In genomic region chr1:222404710-222405109, GRCh38 we compare ENCODE assay signal across 1 cellular context.
TF ChIP-seq lines count a peak whose summit lies in the region.

No MANE protein-coding gene starts in this region.

TF ChIP-seq in GM23338, 12 proteins besides CTCF, POLR2A, EP300 and RAD21 (continued from another document):
- TF ChIP-seq, protein P1, sequence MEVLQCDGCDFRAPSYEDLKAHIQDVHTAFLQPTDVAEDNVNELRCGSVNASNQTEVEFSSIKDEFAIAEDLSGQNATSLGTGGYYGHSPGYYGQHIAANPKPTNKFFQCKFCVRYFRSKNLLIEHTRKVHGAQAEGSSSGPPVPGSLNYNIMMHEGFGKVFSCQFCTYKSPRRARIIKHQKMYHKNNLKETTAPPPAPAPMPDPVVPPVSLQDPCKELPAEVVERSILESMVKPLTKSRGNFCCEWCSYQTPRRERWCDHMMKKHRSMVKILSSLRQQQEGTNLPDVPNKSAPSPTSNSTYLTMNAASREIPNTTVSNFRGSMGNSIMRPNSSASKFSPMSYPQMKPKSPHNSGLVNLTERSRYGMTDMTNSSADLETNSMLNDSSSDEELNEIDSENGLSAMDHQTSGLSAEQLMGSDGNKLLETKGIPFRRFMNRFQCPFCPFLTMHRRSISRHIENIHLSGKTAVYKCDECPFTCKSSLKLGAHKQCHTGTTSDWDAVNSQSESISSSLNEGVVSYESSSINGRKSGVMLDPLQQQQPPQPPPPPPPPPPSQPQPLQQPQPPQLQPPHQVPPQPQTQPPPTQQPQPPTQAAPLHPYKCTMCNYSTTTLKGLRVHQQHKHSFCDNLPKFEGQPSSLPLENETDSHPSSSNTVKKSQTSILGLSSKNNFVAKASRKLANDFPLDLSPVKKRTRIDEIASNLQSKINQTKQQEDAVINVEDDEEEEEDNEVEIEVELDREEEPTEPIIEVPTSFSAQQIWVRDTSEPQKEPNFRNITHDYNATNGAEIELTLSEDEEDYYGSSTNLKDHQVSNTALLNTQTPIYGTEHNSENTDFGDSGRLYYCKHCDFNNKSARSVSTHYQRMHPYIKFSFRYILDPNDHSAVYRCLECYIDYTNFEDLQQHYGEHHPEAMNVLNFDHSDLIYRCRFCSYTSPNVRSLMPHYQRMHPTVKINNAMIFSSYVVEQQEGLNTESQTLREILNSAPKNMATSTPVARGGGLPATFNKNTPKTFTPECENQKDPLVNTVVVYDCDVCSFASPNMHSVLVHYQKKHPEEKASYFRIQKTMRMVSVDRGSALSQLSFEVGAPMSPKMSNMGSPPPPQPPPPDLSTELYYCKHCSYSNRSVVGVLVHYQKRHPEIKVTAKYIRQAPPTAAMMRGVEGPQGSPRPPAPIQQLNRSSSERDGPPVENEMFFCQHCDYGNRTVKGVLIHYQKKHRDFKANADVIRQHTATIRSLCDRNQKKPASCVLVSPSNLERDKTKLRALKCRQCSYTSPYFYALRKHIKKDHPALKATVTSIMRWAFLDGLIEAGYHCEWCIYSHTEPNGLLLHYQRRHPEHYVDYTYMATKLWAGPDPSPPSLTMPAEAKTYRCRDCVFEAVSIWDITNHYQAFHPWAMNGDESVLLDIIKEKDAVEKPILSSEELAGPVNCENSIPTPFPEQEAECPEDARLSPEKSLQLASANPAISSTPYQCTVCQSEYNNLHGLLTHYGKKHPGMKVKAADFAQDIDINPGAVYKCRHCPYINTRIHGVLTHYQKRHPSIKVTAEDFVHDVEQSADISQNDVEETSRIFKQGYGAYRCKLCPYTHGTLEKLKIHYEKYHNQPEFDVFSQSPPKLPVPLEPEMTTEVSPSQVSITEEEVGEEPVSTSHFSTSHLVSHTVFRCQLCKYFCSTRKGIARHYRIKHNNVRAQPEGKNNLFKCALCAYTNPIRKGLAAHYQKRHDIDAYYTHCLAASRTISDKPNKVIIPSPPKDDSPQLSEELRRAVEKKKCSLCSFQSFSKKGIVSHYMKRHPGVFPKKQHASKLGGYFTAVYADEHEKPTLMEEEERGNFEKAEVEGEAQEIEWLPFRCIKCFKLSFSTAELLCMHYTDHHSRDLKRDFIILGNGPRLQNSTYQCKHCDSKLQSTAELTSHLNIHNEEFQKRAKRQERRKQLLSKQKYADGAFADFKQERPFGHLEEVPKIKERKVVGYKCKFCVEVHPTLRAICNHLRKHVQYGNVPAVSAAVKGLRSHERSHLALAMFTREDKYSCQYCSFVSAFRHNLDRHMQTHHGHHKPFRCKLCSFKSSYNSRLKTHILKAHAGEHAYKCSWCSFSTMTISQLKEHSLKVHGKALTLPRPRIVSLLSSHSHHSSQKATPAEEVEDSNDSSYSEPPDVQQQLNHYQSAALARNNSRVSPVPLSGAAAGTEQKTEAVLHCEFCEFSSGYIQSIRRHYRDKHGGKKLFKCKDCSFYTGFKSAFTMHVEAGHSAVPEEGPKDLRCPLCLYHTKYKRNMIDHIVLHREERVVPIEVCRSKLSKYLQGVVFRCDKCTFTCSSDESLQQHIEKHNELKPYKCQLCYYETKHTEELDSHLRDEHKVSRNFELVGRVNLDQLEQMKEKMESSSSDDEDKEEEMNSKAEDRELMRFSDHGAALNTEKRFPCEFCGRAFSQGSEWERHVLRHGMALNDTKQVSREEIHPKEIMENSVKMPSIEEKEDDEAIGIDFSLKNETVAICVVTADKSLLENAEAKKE (CRISPR knock-in tag; IDR thresholded peaks at IDR 0.05), result no peak
- TF ChIP-seq POLR2AphosphoS5 (IDR thresholded peaks at IDR 0.05; ENCODE audit: low read depth) (no peak), REST (IDR thresholded peaks at IDR 0.05; ENCODE audit: unreplicated experiment) (no peak)
